In genomic region chr17:47896672-47897490, GRCh38 we compare ENCODE assay signal across 1 cellular context.
TF ChIP-seq lines count a peak whose summit lies in the region.

No MANE protein-coding gene starts in this region.

TF ChIP-seq in HepG2, 621 proteins besides CTCF, POLR2A, EP300 and RAD21 (continued from another document and continues in another):
- TF ChIP-seq ZBED4 (CRISPR knock-in tag; IDR thresholded peaks at IDR 0.05; ENCODE audit: borderline replicate concordance) (0 out of 2 replicates have a peak, but pooled peaks have one; percentile 8), TEAD2 (CRISPR knock-in tag; IDR thresholded peaks at IDR 0.05) (0 out of 2 replicates have a peak, but pooled peaks have one; percentile 21), CHD2 (IDR thresholded peaks at IDR 0.05; ENCODE audit: low read depth, low read length) (no peak), LCORL (IDR thresholded peaks at IDR 0.05) (no peak), LCORL (CRISPR knock-in tag; IDR thresholded peaks at IDR 0.05) (no peak), ZNF143 (CRISPR knock-in tag; IDR thresholded peaks at IDR 0.05) (no peak), SKI (IDR thresholded peaks at IDR 0.05; ENCODE audit: partially characterized antibody) (no peak), THRA (CRISPR knock-in tag; IDR thresholded peaks at IDR 0.05; ENCODE audit: borderline replicate concordance) (no peak), THAP7 (CRISPR knock-in tag; IDR thresholded peaks at IDR 0.05) (no peak), ARID4A (CRISPR knock-in tag; IDR thresholded peaks at IDR 0.05; ENCODE audit: borderline replicate concordance) (no peak), HNF1A (IDR thresholded peaks at IDR 0.05; ENCODE audit: low read depth) (no peak), HNF1A (CRISPR knock-in tag; IDR thresholded peaks at IDR 0.05; ENCODE audit: borderline replicate concordance) (no peak), SALL1 (CRISPR knock-in tag; IDR thresholded peaks at IDR 0.05) (no peak), TBP (CRISPR knock-in tag; IDR thresholded peaks at IDR 0.05) (no peak), NFE2L1 (CRISPR knock-in tag; IDR thresholded peaks at IDR 0.05; ENCODE audit: borderline replicate concordance) (0 out of 2 replicates have a peak, but pooled peaks have one; percentile 77), KDM4B (CRISPR knock-in tag; IDR thresholded peaks at IDR 0.05) (no peak), SRSF9 (IDR thresholded peaks at IDR 0.05; ENCODE audit: borderline replicate concordance, insufficient read depth, low read depth, low read length, poor library complexity, severe bottlenecking) (no peak), ZNF124 (CRISPR knock-in tag; IDR thresholded peaks at IDR 0.05) (no peak), KDM5B (CRISPR knock-in tag; IDR thresholded peaks at IDR 0.05; ENCODE audit: borderline replicate concordance) (no peak), FOXO4 (CRISPR knock-in tag; conservative IDR thresholded peaks at IDR 0.05) (no peak), MTF1 (CRISPR knock-in tag; IDR thresholded peaks at IDR 0.05) (no peak), NFRKB (IDR thresholded peaks at IDR 0.05) (no peak), HOXA7 (CRISPR knock-in tag; IDR thresholded peaks at IDR 0.05) (no peak; the same call in 1 of the 2 replicates), NCOA5 (CRISPR knock-in tag; IDR thresholded peaks at IDR 0.05) (no peak), NFE2 (CRISPR knock-in tag; IDR thresholded peaks at IDR 0.05) (no peak), ARID5B (CRISPR knock-in tag; IDR thresholded peaks at IDR 0.05) (peak; percentile 5; the same call in 1 of the 2 replicates), BCLAF1 (IDR thresholded peaks at IDR 0.05) (no peak), ZNF652 (CRISPR knock-in tag; IDR thresholded peaks at IDR 0.05; ENCODE audit: borderline replicate concordance, low read depth) (no peak), CAMTA2 (CRISPR knock-in tag; IDR thresholded peaks at IDR 0.05; ENCODE audit: borderline replicate concordance) (0 out of 2 replicates have a peak, but pooled peaks have one; percentile 43), ZNF3 (CRISPR knock-in tag; IDR thresholded peaks at IDR 0.05) (no peak), TGIF2 (CRISPR knock-in tag; IDR thresholded peaks at IDR 0.05) (no peak), NFKB2 (CRISPR knock-in tag; IDR thresholded peaks at IDR 0.05; ENCODE audit: borderline replicate concordance) (peak; percentile 85; the same call in 1 of the 2 replicates), ISX (CRISPR knock-in tag; conservative IDR thresholded peaks at IDR 0.05) (0 out of 2 replicates have a peak, but pooled peaks have one; percentile 4)
